ENCODE assay signal across 1 cellular context in the genomic region with DNA sequence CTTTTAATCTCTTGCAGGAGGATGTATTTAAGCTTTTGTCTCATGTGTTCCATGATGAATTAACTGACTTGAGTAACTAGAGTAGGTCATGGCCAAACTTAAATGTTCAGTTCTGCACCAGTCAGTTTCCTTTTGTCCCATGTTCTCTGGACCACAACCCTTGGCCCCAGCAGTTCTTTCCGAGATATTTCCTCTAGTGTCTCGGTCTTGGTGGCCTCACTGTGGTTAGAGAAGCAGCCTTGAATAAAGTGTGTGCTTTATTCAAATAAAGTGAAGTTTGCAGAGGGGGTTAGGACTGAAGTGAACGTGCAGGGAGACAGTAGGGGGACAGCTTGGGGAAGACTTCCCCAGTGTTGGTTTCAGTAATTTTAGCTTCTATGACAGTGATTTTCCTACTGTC.
TF ChIP-seq lines count a peak whose summit lies in the region.

No MANE protein-coding gene starts in this region.

TF ChIP-seq in SK-N-SH, 30 proteins besides CTCF, POLR2A, EP300 and RAD21:
- TF ChIP-seq, protein P1, sequence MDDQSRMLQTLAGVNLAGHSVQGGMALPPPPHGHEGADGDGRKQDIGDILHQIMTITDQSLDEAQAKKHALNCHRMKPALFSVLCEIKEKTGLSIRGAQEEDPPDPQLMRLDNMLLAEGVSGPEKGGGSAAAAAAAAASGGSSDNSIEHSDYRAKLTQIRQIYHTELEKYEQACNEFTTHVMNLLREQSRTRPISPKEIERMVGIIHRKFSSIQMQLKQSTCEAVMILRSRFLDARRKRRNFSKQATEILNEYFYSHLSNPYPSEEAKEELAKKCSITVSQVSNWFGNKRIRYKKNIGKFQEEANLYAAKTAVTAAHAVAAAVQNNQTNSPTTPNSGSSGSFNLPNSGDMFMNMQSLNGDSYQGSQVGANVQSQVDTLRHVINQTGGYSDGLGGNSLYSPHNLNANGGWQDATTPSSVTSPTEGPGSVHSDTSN (IDR thresholded peaks at IDR 0.05): no peak
- TF ChIP-seq YY1 (IDR thresholded peaks at IDR 0.05; ENCODE audit: low read depth): no peak
- TF ChIP-seq NFIC (IDR thresholded peaks at IDR 0.05; ENCODE audit: borderline replicate concordance): no peak
- no peak for TF ChIP-seq EZH2phosphoT487 (IDR thresholded peaks at IDR 0.05; ENCODE audit: borderline replicate concordance, low read depth)
- TF ChIP-seq, protein P2, sequence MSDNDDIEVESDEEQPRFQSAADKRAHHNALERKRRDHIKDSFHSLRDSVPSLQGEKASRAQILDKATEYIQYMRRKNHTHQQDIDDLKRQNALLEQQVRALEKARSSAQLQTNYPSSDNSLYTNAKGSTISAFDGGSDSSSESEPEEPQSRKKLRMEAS (IDR thresholded peaks at IDR 0.05; ENCODE audit: low read depth): no peak
- no peak for TF ChIP-seq GATA2 (CRISPR knock-in tag; IDR thresholded peaks at IDR 0.05)
- TF ChIP-seq, protein P3, sequence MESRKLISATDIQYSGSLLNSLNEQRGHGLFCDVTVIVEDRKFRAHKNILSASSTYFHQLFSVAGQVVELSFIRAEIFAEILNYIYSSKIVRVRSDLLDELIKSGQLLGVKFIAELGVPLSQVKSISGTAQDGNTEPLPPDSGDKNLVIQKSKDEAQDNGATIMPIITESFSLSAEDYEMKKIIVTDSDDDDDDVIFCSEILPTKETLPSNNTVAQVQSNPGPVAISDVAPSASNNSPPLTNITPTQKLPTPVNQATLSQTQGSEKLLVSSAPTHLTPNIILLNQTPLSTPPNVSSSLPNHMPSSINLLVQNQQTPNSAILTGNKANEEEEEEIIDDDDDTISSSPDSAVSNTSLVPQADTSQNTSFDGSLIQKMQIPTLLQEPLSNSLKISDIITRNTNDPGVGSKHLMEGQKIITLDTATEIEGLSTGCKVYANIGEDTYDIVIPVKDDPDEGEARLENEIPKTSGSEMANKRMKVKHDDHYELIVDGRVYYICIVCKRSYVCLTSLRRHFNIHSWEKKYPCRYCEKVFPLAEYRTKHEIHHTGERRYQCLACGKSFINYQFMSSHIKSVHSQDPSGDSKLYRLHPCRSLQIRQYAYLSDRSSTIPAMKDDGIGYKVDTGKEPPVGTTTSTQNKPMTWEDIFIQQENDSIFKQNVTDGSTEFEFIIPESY (IDR thresholded peaks at IDR 0.05; ENCODE audit: borderline replicate concordance, low read depth): no peak
- TF ChIP-seq, protein P4, sequence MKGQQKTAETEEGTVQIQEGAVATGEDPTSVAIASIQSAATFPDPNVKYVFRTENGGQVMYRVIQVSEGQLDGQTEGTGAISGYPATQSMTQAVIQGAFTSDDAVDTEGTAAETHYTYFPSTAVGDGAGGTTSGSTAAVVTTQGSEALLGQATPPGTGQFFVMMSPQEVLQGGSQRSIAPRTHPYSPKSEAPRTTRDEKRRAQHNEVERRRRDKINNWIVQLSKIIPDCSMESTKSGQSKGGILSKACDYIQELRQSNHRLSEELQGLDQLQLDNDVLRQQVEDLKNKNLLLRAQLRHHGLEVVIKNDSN (IDR thresholded peaks at IDR 0.05; ENCODE audit: borderline replicate concordance, low read depth): no peak
- TF ChIP-seq TEAD4 (IDR thresholded peaks at IDR 0.05; ENCODE audit: borderline replicate concordance, insufficient read depth): no peak
- TF ChIP-seq, protein P5, sequence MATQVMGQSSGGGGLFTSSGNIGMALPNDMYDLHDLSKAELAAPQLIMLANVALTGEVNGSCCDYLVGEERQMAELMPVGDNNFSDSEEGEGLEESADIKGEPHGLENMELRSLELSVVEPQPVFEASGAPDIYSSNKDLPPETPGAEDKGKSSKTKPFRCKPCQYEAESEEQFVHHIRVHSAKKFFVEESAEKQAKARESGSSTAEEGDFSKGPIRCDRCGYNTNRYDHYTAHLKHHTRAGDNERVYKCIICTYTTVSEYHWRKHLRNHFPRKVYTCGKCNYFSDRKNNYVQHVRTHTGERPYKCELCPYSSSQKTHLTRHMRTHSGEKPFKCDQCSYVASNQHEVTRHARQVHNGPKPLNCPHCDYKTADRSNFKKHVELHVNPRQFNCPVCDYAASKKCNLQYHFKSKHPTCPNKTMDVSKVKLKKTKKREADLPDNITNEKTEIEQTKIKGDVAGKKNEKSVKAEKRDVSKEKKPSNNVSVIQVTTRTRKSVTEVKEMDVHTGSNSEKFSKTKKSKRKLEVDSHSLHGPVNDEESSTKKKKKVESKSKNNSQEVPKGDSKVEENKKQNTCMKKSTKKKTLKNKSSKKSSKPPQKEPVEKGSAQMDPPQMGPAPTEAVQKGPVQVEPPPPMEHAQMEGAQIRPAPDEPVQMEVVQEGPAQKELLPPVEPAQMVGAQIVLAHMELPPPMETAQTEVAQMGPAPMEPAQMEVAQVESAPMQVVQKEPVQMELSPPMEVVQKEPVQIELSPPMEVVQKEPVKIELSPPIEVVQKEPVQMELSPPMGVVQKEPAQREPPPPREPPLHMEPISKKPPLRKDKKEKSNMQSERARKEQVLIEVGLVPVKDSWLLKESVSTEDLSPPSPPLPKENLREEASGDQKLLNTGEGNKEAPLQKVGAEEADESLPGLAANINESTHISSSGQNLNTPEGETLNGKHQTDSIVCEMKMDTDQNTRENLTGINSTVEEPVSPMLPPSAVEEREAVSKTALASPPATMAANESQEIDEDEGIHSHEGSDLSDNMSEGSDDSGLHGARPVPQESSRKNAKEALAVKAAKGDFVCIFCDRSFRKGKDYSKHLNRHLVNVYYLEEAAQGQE (IDR thresholded peaks at IDR 0.05; ENCODE audit: low read depth, low read length): no peak
- no peak for TF ChIP-seq JUND (IDR thresholded peaks at IDR 0.05)
- TF ChIP-seq NRF1 (IDR thresholded peaks at IDR 0.05; ENCODE audit: low read depth, low read length): no peak
- TF ChIP-seq RCOR1 (IDR thresholded peaks at IDR 0.05; ENCODE audit: low read length): no peak
- TF ChIP-seq RFX5 (IDR thresholded peaks at IDR 0.05; ENCODE audit: low read length): no peak
- TF ChIP-seq CHD2 (IDR thresholded peaks at IDR 0.05; ENCODE audit: low read length, partially characterized antibody): no peak
- no peak for TF ChIP-seq GABPA (IDR thresholded peaks at IDR 0.05; ENCODE audit: low read depth)
- TF ChIP-seq TAF1 (IDR thresholded peaks at IDR 0.05; ENCODE audit: borderline replicate concordance, low read depth, low read length): no peak
